In genomic region chr11:130162733-130163132, GRCh38 we compare ENCODE assay signal across 12 cellular contexts. TPM values are rescaled to one million over a fixed set of nuclear protein-coding genes. Genes with fewer than 3 reads are reported as not detected.
A peak's percentile ranks its signal among the peaks of the same experiment; 100 is the strongest.
DNase-seq lines count a peak whose midpoint lies in the region; ATAC-seq, FAIRE-seq and TF ChIP-seq lines count a peak whose summit lies in the region.
"Had no signal": no experiment of that assay in that cellular context is flagged by ENCODE, and none has a peak within 500 bp of the region (broad histone marks: within the 10 kb centered on the region; RNA-seq: fewer than 3 reads in every experiment).

No MANE protein-coding gene starts in this region.

- no peak overlapping the region for H4K8ac ChIP-seq in mesendoderm (ENCODE audit: low read depth, low read length)

- H3K18ac ChIP-seq in mesendoderm (ENCODE audit: low read length): no peak overlapping the region

- H3K27ac ChIP-seq in mesendoderm (ENCODE audit: low read depth, low read length): no peak overlapping the region
- H3K27ac ChIP-seq: vagina had no signal

- no peaks in the 10 kb centered on the region for H3K79me1 ChIP-seq in mesendoderm (ENCODE audit: low read length)

- H3K27ac Mint-ChIP-seq in activated T-cell treated with anti-CD3 and anti-CD28 coated beads, Interleukin-2, amount 50 U/mL, for 24 hours: no peak overlapping the region
- H3K27ac Mint-ChIP-seq: T-helper 17 cell had no signal

- H3K4me3 Mint-ChIP-seq in activated T-cell treated with anti-CD3 and anti-CD28 coated beads, Interleukin-2, amount 50 U/mL, for 24 hours: no peak overlapping the region
- H3K4me3 Mint-ChIP-seq: T-helper 17 cell had no signal

- no peak overlapping the region for H2BK5ac ChIP-seq in mesendoderm (ENCODE audit: low read length)

- H2AK5ac ChIP-seq in mesendoderm (ENCODE audit: low read length): no peak overlapping the region

- no peak overlapping the region for H3K4ac ChIP-seq in mesendoderm (ENCODE audit: low read depth, low read length)

- no peaks in the 10 kb centered on the region for H3K36me3 Mint-ChIP-seq in activated T-cell treated with anti-CD3 and anti-CD28 coated beads, Interleukin-2, amount 50 U/mL, for 24 hours (ENCODE audit: low read depth)

- H4K5ac ChIP-seq in mesendoderm (ENCODE audit: low read length): no peak overlapping the region

- no peaks in the 10 kb centered on the region for H3K9me3 Mint-ChIP-seq in activated T-cell treated with anti-CD3 and anti-CD28 coated beads, Interleukin-2, amount 50 U/mL, for 24 hours

- H3K4me2 ChIP-seq in mesendoderm (ENCODE audit: low read length): no peak overlapping the region

- H3K4me1 ChIP-seq in mesendoderm (ENCODE audit: control insufficient read depth, low read depth, low read length): no peaks in the 10 kb centered on the region

- no peaks in the 10 kb centered on the region for H3K36me3 ChIP-seq in mesendoderm (ENCODE audit: control insufficient read depth, insufficient read depth, low read length)
- H3K36me3 ChIP-seq: vagina had no signal

- no peak overlapping the region for H2BK15ac ChIP-seq in mesendoderm (replicated peaks; ENCODE audit: low read depth)

- no peak overlapping the region for H3K23ac ChIP-seq in mesendoderm (ENCODE audit: low read length)

- H3K9ac ChIP-seq in mesendoderm (ENCODE audit: low read length): no peak overlapping the region

- H3K56ac ChIP-seq in mesendoderm (ENCODE audit: low read length): no peak overlapping the region

- H3K27me3 ChIP-seq in mesendoderm (ENCODE audit: insufficient read depth, low read length, poor library complexity): peaks cover 16% of the 10 kb centered on the region
- H3K27me3 ChIP-seq: vagina had no signal

- H2BK120ac ChIP-seq in mesendoderm (ENCODE audit: low read depth, low read length): no peak overlapping the region

- DNase-seq in activated T-cell treated with anti-CD3 and anti-CD28 coated beads for 48 hours (ENCODE audit: low read depth): peak; percentile 16
- no peak for DNase-seq in activated T-cell treated with anti-CD3 and anti-CD28 coated beads, Interleukin-2, amount 50 U/mL, for 24 hours
- DNase-seq in NCI-H2196 treated with DMSO at 0.1 percent for 48 hours (lab: John Stamatoyannopoulos, UW; ENCODE audit: unreplicated experiment): peak; percentile 57
- DNase-seq in choroid plexus epithelial cell (ENCODE audit: low read depth): peak; percentile 51
- DNase-seq in stimulated activated naive CD8-positive, alpha-beta T cell treated with anti-CD3 and anti-CD28 coated beads, Interleukin-15, Interleukin-2, amounts not matched to agents 100 U/mL and 50 U/mL, for 24 hours: no peak
- no peak for DNase-seq in T-helper 2 cell
- DNase-seq in mesendoderm: no peak
- DNase-seq in urothelium cell line (ENCODE audit: low spot score): no peak
- DNase-seq: activated gamma-delta T cell treated with Interleukin-2 at 50 U/mL for 16 hours, NCI-H187 treated with DMSO at 0.1 percent for 48 hours, T-helper 17 cell had no signal

- peak; percentile 56 for ATAC-seq in stimulated activated naive CD8-positive, alpha-beta T cell treated with anti-CD3 and anti-CD28 coated beads, Interleukin-15, Interleukin-2, amounts not matched to agents 100 U/mL and 50 U/mL, for 24 hours
- ATAC-seq: T-helper 17 cell had no signal

- WGBS in mesendoderm (ENCODE audit: extremely low coverage, insufficient coverage, low lambda C conversion rate): no CpG with 5 or more reads among the region's 5 CpGs

- H3K27me3 Mint-ChIP-seq in activated T-cell treated with anti-CD3 and anti-CD28 coated beads, Interleukin-2, amount 50 U/mL, for 24 hours: peaks cover 77% of the 10 kb centered on the region

- no peaks in the 10 kb centered on the region for H3K79me2 ChIP-seq in mesendoderm (ENCODE audit: control insufficient read depth, insufficient read depth, low read length)

- peaks cover 10% of the 10 kb centered on the region for H3K4me1 Mint-ChIP-seq in activated T-cell treated with anti-CD3 and anti-CD28 coated beads, Interleukin-2, amount 50 U/mL, for 24 hours (ENCODE audit: low read depth)

- FAIRE-seq in urothelium cell line (lab: Jason Lieb, UNC): no peak

- no peak for TF ChIP-seq CTCF in choroid plexus epithelial cell (conservative IDR thresholded peaks at IDR 0.05; ENCODE audit: low read depth, low read length)

- H3K4me3 ChIP-seq in choroid plexus epithelial cell (ENCODE audit: low read depth, low read length): no peak overlapping the region
- H3K4me3 ChIP-seq in mesendoderm (ENCODE audit: low read length): no peak overlapping the region
- H3K4me3 ChIP-seq: vagina had no signal

RNA-seq across cellular contexts. Expression of gene ST14, which starts 3.2 kb away (rescaled TPM):
- polyA plus RNA-seq in mesendoderm (2013, experiment 1 of 2): 17.1 TPM
- 16.9 TPM for polyA plus RNA-seq in mesendoderm (2013, experiment 2 of 2)

Comparison
In these comparisons a context has a peak if more than half of its experiments do, and no peak if none do; other contexts are left out.
1. DNase-seq: peak in activated T-cell treated with anti-CD3 and anti-CD28 coated beads for 48 hours (single experiment), NCI-H2196 treated with DMSO at 0.1 percent for 48 hours (single experiment) and choroid plexus epithelial cell (single experiment); none in activated T-cell treated with anti-CD3 and anti-CD28 coated beads, Interleukin-2, amount 50 U/mL, for 24 hours (single experiment), stimulated activated naive CD8-positive, alpha-beta T cell treated with anti-CD3 and anti-CD28 coated beads, Interleukin-15, Interleukin-2, amounts not matched to agents 100 U/mL and 50 U/mL, for 24 hours (single experiment), T-helper 2 cell (0 of 5), mesendoderm (single experiment) and urothelium cell line (single experiment).